In genomic region chr12:65432606-65433005, GRCh38 we compare ENCODE assay signal across 22 cellular contexts.
"Had no signal": no experiment of that assay in that cellular context is flagged by ENCODE, and none has a peak within 500 bp of the region (broad histone marks: within the 10 kb centered on the region; RNA-seq: fewer than 3 reads in every experiment).

No MANE protein-coding gene starts in this region.

- H3K27ac Mint-ChIP-seq: activated CD4-positive, alpha-beta memory T cell treated with anti-CD3 and anti-CD28 coated beads for 36 hours; activated CD8-positive, alpha-beta memory T cell treated with anti-CD3 and anti-CD28 coated beads, Interleukin-2, amount 10 ng/mL, durations not matched to agents 7 days and 5 days; activated naive CD4-positive, alpha-beta T cell treated with anti-CD3 and anti-CD28 coated beads, Interleukin-2, amount 10 ng/mL, durations not matched to agents 7 days and 5 days; activated T-helper 2 cell treated with anti-CD3 and anti-CD28 coated beads, Interferon-gamma antibody, Interleukin-2, Interleukin-4, amounts not matched to agents 10 μg/mL and 5 μg/mL and 100 μg/mL, durations not matched to agents 14 hours and 24 hours and 36 hours; memory B cell; natural killer cell treated with Interleukin-12 subunit alpha and Interleukin-12 subunit beta and Interleukin-15 and Interleukin-18, amount 100 ng/mL, for 72 hours; stimulated activated naive B cell treated with anti-CD40 and anti-IgM and Interleukin-4, amounts not matched to agents 10 μg/mL and 1 μg/mL and 100 μg/mL, for 72 hours had no signal

- DNase-seq: activated CD4-positive, alpha-beta memory T cell treated with anti-CD3 and anti-CD28 coated beads for 36 hours; activated CD8-positive, alpha-beta memory T cell treated with anti-CD3 and anti-CD28 coated beads, Interleukin-2, amount 10 ng/mL, durations not matched to agents 7 days and 5 days; activated naive CD4-positive, alpha-beta T cell treated with anti-CD3 and anti-CD28 coated beads, Interleukin-2, amount 10 ng/mL, durations not matched to agents 7 days and 5 days; activated T-cell treated with anti-CD3 and anti-CD28 coated beads, Interleukin-2, amount 50 U/mL, for 1 hour; hippocampal formation; kidney glomerular epithelial cell; left ventricle myocardium superior; posterior cingulate gyrus; retina; stimulated activated CD4-positive, alpha-beta T cell treated with anti-CD3 and anti-CD28 coated beads, Interleukin-15, amount 100 ng/mL, for 24 hours; stimulated activated CD4-positive, alpha-beta T cell treated with anti-CD3 and anti-CD28 coated beads, Interleukin-4, amount 100 ng/mL, for 1 hour; stimulated activated naive B cell treated with anti-CD40 and anti-IgM and Interleukin-4, amounts not matched to agents 10 μg/mL and 1 μg/mL and 100 μg/mL, for 72 hours; substantia nigra; T1000; transverse colon had no signal

- H3K36me3 ChIP-seq: transverse colon, vagina had no signal

- H3K27me3 Mint-ChIP-seq: activated CD4-positive, alpha-beta memory T cell treated with anti-CD3 and anti-CD28 coated beads for 36 hours; activated CD8-positive, alpha-beta memory T cell treated with anti-CD3 and anti-CD28 coated beads, Interleukin-2, amount 10 ng/mL, durations not matched to agents 7 days and 5 days; activated naive CD4-positive, alpha-beta T cell treated with anti-CD3 and anti-CD28 coated beads, Interleukin-2, amount 10 ng/mL, durations not matched to agents 7 days and 5 days; stimulated activated naive B cell treated with anti-CD40 and anti-IgM and Interleukin-4, amounts not matched to agents 10 μg/mL and 1 μg/mL and 100 μg/mL, for 72 hours had no signal

- H3K9me3 Mint-ChIP-seq: activated CD4-positive, alpha-beta memory T cell treated with anti-CD3 and anti-CD28 coated beads for 36 hours; activated naive CD4-positive, alpha-beta T cell treated with anti-CD3 and anti-CD28 coated beads, Interleukin-2, amount 10 ng/mL, durations not matched to agents 7 days and 5 days; activated T-helper 2 cell treated with anti-CD3 and anti-CD28 coated beads, Interferon-gamma antibody, Interleukin-2, Interleukin-4, amounts not matched to agents 10 μg/mL and 5 μg/mL and 100 μg/mL, durations not matched to agents 14 hours and 24 hours and 36 hours; memory B cell; natural killer cell treated with Interleukin-12 subunit alpha and Interleukin-12 subunit beta and Interleukin-15 and Interleukin-18, amount 100 ng/mL, for 72 hours; stimulated activated naive B cell treated with anti-CD40 and anti-IgM and Interleukin-4, amounts not matched to agents 10 μg/mL and 1 μg/mL and 100 μg/mL, for 72 hours had no signal

- ATAC-seq: activated CD8-positive, alpha-beta memory T cell treated with anti-CD3 and anti-CD28 coated beads, Interleukin-2, amount 10 ng/mL, durations not matched to agents 7 days and 5 days; esophagus mucosa; left ventricle myocardium superior; natural killer cell treated with Interleukin-12 subunit alpha and Interleukin-12 subunit beta and Interleukin-15 and Interleukin-18, amount 100 ng/mL, for 72 hours; stimulated activated naive B cell treated with anti-CD40 and anti-IgM and Interleukin-4, amounts not matched to agents 10 μg/mL and 1 μg/mL and 100 μg/mL, for 72 hours had no signal

- H3K9me3 ChIP-seq: transverse colon, vagina had no signal

- H3K4me3 ChIP-seq: transverse colon, vagina had no signal

- H3K4me1 ChIP-seq: transverse colon, vagina had no signal

- H3K4me1 Mint-ChIP-seq: activated CD8-positive, alpha-beta memory T cell treated with anti-CD3 and anti-CD28 coated beads, Interleukin-2, amount 10 ng/mL, durations not matched to agents 7 days and 5 days; activated naive CD4-positive, alpha-beta T cell treated with anti-CD3 and anti-CD28 coated beads, Interleukin-2, amount 10 ng/mL, durations not matched to agents 7 days and 5 days; memory B cell; stimulated activated naive B cell treated with anti-CD40 and anti-IgM and Interleukin-4, amounts not matched to agents 10 μg/mL and 1 μg/mL and 100 μg/mL, for 72 hours had no signal

- H3K4me3 Mint-ChIP-seq: activated CD4-positive, alpha-beta memory T cell treated with anti-CD3 and anti-CD28 coated beads for 36 hours; activated CD8-positive, alpha-beta memory T cell treated with anti-CD3 and anti-CD28 coated beads, Interleukin-2, amount 10 ng/mL, durations not matched to agents 7 days and 5 days; activated naive CD4-positive, alpha-beta T cell treated with anti-CD3 and anti-CD28 coated beads, Interleukin-2, amount 10 ng/mL, durations not matched to agents 7 days and 5 days; memory B cell; natural killer cell treated with Interleukin-12 subunit alpha and Interleukin-12 subunit beta and Interleukin-15 and Interleukin-18, amount 100 ng/mL, for 72 hours; stimulated activated naive B cell treated with anti-CD40 and anti-IgM and Interleukin-4, amounts not matched to agents 10 μg/mL and 1 μg/mL and 100 μg/mL, for 72 hours had no signal

- H3K36me3 Mint-ChIP-seq: activated CD4-positive, alpha-beta memory T cell treated with anti-CD3 and anti-CD28 coated beads for 36 hours; activated CD8-positive, alpha-beta memory T cell treated with anti-CD3 and anti-CD28 coated beads, Interleukin-2, amount 10 ng/mL, durations not matched to agents 7 days and 5 days; activated naive CD4-positive, alpha-beta T cell treated with anti-CD3 and anti-CD28 coated beads, Interleukin-2, amount 10 ng/mL, durations not matched to agents 7 days and 5 days; memory B cell; natural killer cell treated with Interleukin-12 subunit alpha and Interleukin-12 subunit beta and Interleukin-15 and Interleukin-18, amount 100 ng/mL, for 72 hours; stimulated activated naive B cell treated with anti-CD40 and anti-IgM and Interleukin-4, amounts not matched to agents 10 μg/mL and 1 μg/mL and 100 μg/mL, for 72 hours had no signal

- H3K27ac ChIP-seq: transverse colon, vagina, VCaP had no signal

- FAIRE-seq: colon had no signal

- H3K27me3 ChIP-seq: transverse colon, vagina had no signal
